8 cellular contexts compared by ENCODE assay signal in the genomic region with DNA sequence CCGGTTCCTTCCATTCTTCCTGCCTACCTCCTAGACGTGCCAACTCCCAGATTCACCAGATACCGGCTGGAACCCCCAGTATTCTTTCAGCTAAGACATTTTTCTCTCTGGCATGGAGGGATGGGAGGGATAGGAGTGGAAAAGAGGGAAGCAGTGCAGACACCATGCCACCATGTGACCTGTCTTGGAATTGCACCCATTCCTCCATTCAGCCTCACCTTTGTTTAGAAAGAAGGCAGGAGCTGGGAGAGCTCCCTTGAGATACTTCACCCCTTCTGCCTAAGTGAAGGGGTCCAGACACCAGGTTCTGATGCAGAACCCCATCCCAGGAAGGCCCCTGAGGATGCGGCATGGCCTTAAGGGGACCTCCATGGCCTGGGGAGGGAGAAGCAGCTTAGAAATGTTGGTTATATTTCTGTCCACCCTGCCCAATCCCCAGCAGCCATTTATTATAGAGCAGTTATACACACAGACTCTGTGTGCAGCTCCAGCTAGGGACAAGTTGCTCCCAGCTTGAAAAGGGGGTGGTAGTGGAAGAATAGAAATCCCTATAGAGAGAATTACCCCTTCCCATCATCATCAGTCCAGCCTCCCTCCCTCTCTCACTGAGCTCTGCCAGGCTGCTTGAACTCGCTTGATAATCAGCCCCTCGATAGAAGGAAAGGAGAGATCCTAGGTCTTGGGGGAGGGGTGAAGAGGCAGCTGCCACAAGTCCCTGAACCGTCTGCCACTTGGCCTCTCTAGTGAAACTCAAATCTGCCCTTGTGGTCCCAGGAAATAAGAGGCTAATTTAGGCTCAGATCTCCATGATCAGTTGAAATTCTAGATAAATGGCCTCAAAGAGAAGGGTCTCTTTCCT. TPM values are rescaled to one million over a fixed set of nuclear protein-coding genes. Genes with fewer than 3 reads are reported as not detected.
DNase-seq lines count a peak whose midpoint lies in the region; ATAC-seq, FAIRE-seq and TF ChIP-seq lines count a peak whose summit lies in the region.

No MANE protein-coding gene starts in this region.

- peak overlapping the region; percentile 80 for H3K4me3 ChIP-seq in psoas muscle

- peak; percentile 28 for DNase-seq in DMS153 treated with DMSO at 0.1 percent for 48 hours (lab: John Stamatoyannopoulos, UW; ENCODE audit: unreplicated experiment)
- peak; percentile 73 for DNase-seq in HuH-7 (ENCODE audit: low spot score)
- DNase-seq in SW480 (ENCODE audit: low spot score), result peak; percentile 64
- peak; percentile 23 to 43 for DNase-seq in frontal cortex (ENCODE audit: low spot score in 2 of 2)
- peak in 1 of 2 donors; percentile 62 for DNase-seq in psoas muscle
- DNase-seq in effector memory CD8-positive, alpha-beta T cell, result no peak
- no peak for DNase-seq in activated gamma-delta T cell treated with Interleukin-2 at 50 U/mL for 16 hours

- no peaks in the 10 kb centered on the region for H3K9me3 ChIP-seq in psoas muscle

- H3K27me3 Mint-ChIP-seq in effector memory CD8-positive, alpha-beta T cell, result no peaks in the 10 kb centered on the region

- H3K9me3 Mint-ChIP-seq in effector memory CD8-positive, alpha-beta T cell, result no peaks in the 10 kb centered on the region

- H3K27ac Mint-ChIP-seq in effector memory CD8-positive, alpha-beta T cell, result no peak overlapping the region

- 17 to 23% (median 19%) methylated on average over 7 of the region's 7 CpGs for WGBS in psoas muscle, 3 donors

- H3K4me1 Mint-ChIP-seq in effector memory CD8-positive, alpha-beta T cell (ENCODE audit: low read depth in 2 of 2), result peaks cover 0 to 9% of the 10 kb centered on the region in 2 donors

- intact Hi-C loops in psoas muscle (cut with DNase I), result loop anchor here in 1 of 2 donors (5.0 kb wide), 1 partner anchor 78 kb away; the partner anchor contains the start of gene VCP

- no peak overlapping the region for H3K27ac ChIP-seq in psoas muscle

- H3K4me1 ChIP-seq in psoas muscle, result peaks cover 45% of the 10 kb centered on the region

- no peak overlapping the region for H3K4me3 Mint-ChIP-seq in effector memory CD8-positive, alpha-beta T cell

- H3K36me3 Mint-ChIP-seq in effector memory CD8-positive, alpha-beta T cell (ENCODE audit: insufficient read depth), result peaks cover 7% of the 10 kb centered on the region

- TF ChIP-seq CTCF in psoas muscle (IDR thresholded peaks at IDR 0.05), result peak; percentile 56

- peaks cover 0 to 25% of the 10 kb centered on the region in 2 donors for H3K36me3 ChIP-seq in psoas muscle (ENCODE audit: insufficient read depth in 1 of 2, low read depth in 1 of 2)

- FAIRE-seq in frontal cortex (lab: Jason Lieb, UNC), result no peak

- no peaks in the 10 kb centered on the region for H3K27me3 ChIP-seq in psoas muscle (ENCODE audit: insufficient read depth in 3 of 3, low read length in 2 of 3)

- ATAC-seq in psoas muscle (peak in 3 of 4 donors; percentile 14 to 21 (median 17)), HG02759 (IDR thresholded peaks at IDR 0.05; ENCODE audit: unreplicated experiment) (no peak)
- ATAC-seq in effector memory CD8-positive, alpha-beta T cell (replicated peaks), result no peak

RNA-seq across cellular contexts. Expression of gene DNAJB5, which starts 5.1 kb away (rescaled TPM):
- total RNA-seq in frontal cortex (57.1 TPM), psoas muscle (100 to 1,000 TPM in 2 of 4 donors, 10 to 100 TPM in 2; 74.4 to 260 (median 152) TPM)
- 100 to 1,000 TPM in 2 of 3 donors, 10 to 100 TPM in 1; 44.2 to 148 (median 145) TPM for polyA plus RNA-seq in psoas muscle

RNA-seq across cellular contexts. Expression of gene PHF24, which starts 36.6 kb away (rescaled TPM):
- total RNA-seq in frontal cortex (19.2 TPM), psoas muscle (under 1 TPM in 2 of 4 donors, not detected in 2; 0.04 to 0.11 TPM)
- under 1 TPM in 2 of 3 donors, not detected in 1; 0.03 to 0.04 TPM for polyA plus RNA-seq in psoas muscle

Comparison
In these comparisons a context has a peak if more than half of its experiments do, and no peak if none do; other contexts are left out.
1. DNase-seq: peak in DMS153 treated with DMSO at 0.1 percent for 48 hours (single experiment), HuH-7 (single experiment), SW480 (single experiment) and frontal cortex (2 of 2); none in effector memory CD8-positive, alpha-beta T cell (0 of 3) and activated gamma-delta T cell treated with Interleukin-2 at 50 U/mL for 16 hours (single experiment).
2. ATAC-seq: peak in psoas muscle (3 of 4); none in effector memory CD8-positive, alpha-beta T cell (single experiment) and HG02759 (single experiment).
3. RNA of gene PHF24, which starts 36.6 kb away (total RNA-seq): 19.2 TPM in frontal cortex (single experiment); 0.04 to 0.11 TPM in psoas muscle; every median in the first group is over 10 times any median in the second.